Comparison of ENCODE assay signal across 20 cellular contexts in genomic region chr19:38401148-38401547, GRCh38. TPM values are rescaled to one million over a fixed set of nuclear protein-coding genes. Genes with fewer than 3 reads are reported as not detected.
DNase-seq lines count a peak whose midpoint lies in the region; ATAC-seq and TF ChIP-seq lines count a peak whose summit lies in the region.
"Had no signal": no experiment of that assay in that cellular context is flagged by ENCODE, and none has a peak within 500 bp of the region (broad histone marks: within the 10 kb centered on the region; RNA-seq: fewer than 3 reads in every experiment).

No MANE protein-coding gene starts in this region.

- peaks cover 65% of the 10 kb centered on the region for H3K27me3 ChIP-seq in GM23338 (ENCODE audit: insufficient read depth)
- H3K27me3 ChIP-seq in psoas muscle (ENCODE audit: insufficient read depth in 3 of 3, low read length in 2 of 3): peaks cover 0 to 36% (median 12%) of the 10 kb centered on the region in 3 donors

- H3K36me3 ChIP-seq in GM23338 (ENCODE audit: insufficient read depth) (no peaks in the 10 kb centered on the region), psoas muscle (ENCODE audit: insufficient read depth in 1 of 2, low read depth in 1 of 2) (no peaks in the 10 kb centered on the region)

- H3K27me3 Mint-ChIP-seq in GM23338 (ENCODE audit: insufficient read depth, low read depth, poor library complexity): peaks cover 56% of the 10 kb centered on the region
- H3K27me3 Mint-ChIP-seq: activated CD4-positive, alpha-beta T cell treated with anti-CD3 and anti-CD28 coated beads, Interleukin-2, amount 10 ng/mL, durations not matched to agents 7 days and 5 days had no signal

- no peak overlapping the region for H3K4me3 ChIP-seq in GM23338
- H3K4me3 ChIP-seq in psoas muscle: no peak overlapping the region
- H3K4me3 ChIP-seq: adrenal gland had no signal

- no peak for ATAC-seq in GM23338
- ATAC-seq in psoas muscle: no peak
- no peak for ATAC-seq in GM21526 (IDR thresholded peaks at IDR 0.05; ENCODE audit: low FRiP score, unreplicated experiment)
- ATAC-seq in HG03457 (IDR thresholded peaks at IDR 0.05; ENCODE audit: unreplicated experiment): no peak
- ATAC-seq: activated T-cell treated with anti-CD3 and anti-CD28 coated beads, Interleukin-2, amount 50 U/mL, for 4 hours; HCT116; stimulated activated naive CD8-positive, alpha-beta T cell treated with anti-CD3 and anti-CD28 coated beads, Interleukin-15, amount 100 ng/mL, for 72 hours had no signal

- 68 to 79% (median 71%) methylated on average over 3 of the region's 3 CpGs for WGBS in psoas muscle, 3 donors

- no peak overlapping the region for H3K4me2 ChIP-seq in GM23338

- TF ChIP-seq CTCF in 22Rv1 (IDR thresholded peaks at IDR 0.05) (no peak), GM23338 (conservative IDR thresholded peaks at IDR 0.05; ENCODE audit: low read depth in 2 of 2) (no peak), psoas muscle (IDR thresholded peaks at IDR 0.05) (no peak)

- peak overlapping the region; percentile 75 for H3K27ac ChIP-seq in 22Rv1
- H3K27ac ChIP-seq in GM23338 (ENCODE audit: low read depth): no peak overlapping the region
- H3K27ac ChIP-seq in psoas muscle: no peak overlapping the region
- H3K27ac ChIP-seq: adrenal gland had no signal

- H3K4me3 Mint-ChIP-seq in GM23338: no peak overlapping the region
- H3K4me3 Mint-ChIP-seq: dendritic cell treated with granulocyte-macrophage colony-stimulating factor and Interleukin-4, amounts not matched to agents 40 ng/mL and 50 ng/mL, for 4 days had no signal

- peak; percentile 20 for DNase-seq in GM23338 (ENCODE audit: low spot score)
- DNase-seq in amniotic epithelial cell (ENCODE audit: low read depth): peak; percentile 62
- peak; percentile 37 for DNase-seq in iris pigment epithelial cell (ENCODE audit: low read depth)
- DNase-seq in psoas muscle: no peak
- no peak for DNase-seq in amygdala (lab: John Stamatoyannopoulos, UW)
- DNase-seq: activated CD4-positive, alpha-beta T cell treated with anti-CD3 and anti-CD28 coated beads, Interleukin-2, amount 10 ng/mL, durations not matched to agents 7 days and 5 days; activated T-cell treated with anti-CD3 and anti-CD28 coated beads, Interleukin-2, amount 50 U/mL, for 4 hours; adrenal gland; Karpas-422; NCI-H1930; stimulated activated naive CD8-positive, alpha-beta T cell treated with anti-CD3 and anti-CD28 coated beads, Interleukin-15, amount 100 ng/mL, for 72 hours; T-helper 2 cell had no signal

- H4K20me1 ChIP-seq in GM23338 (replicated peaks; ENCODE audit: insufficient read depth): no peaks in the 10 kb centered on the region; the same call in 1 of the 2 replicates

- H3K9me2 ChIP-seq in GM23338 (ENCODE audit: insufficient read depth): peaks cover 6% of the 10 kb centered on the region; the same call in 1 of the 2 replicates

- intact Hi-C loops in psoas muscle (cut with DNase I): loop anchor here in 1 of 2 donors (5.0 kb wide), 1 partner anchor 236 kb away; no protein-coding TSS in a partner anchor

- no peaks in the 10 kb centered on the region for H3K4me1 ChIP-seq in GM23338 (ENCODE audit: insufficient read depth)
- no peaks in the 10 kb centered on the region for H3K4me1 ChIP-seq in psoas muscle

- H3F3A ChIP-seq in GM23338 (replicated peaks; ENCODE audit: low read depth): 0 out of 2 replicates have a peak, but pooled peaks cover 4% of the 10 kb centered on the region

- H2AFZ ChIP-seq in GM23338: no peak overlapping the region

- H3K9me3 Mint-ChIP-seq in GM23338: peaks cover 4% of the 10 kb centered on the region; the same call in 2 of the 3 replicates
- H3K9me3 Mint-ChIP-seq: activated CD4-positive, alpha-beta T cell treated with anti-CD3 and anti-CD28 coated beads, Interleukin-2, amount 10 ng/mL, durations not matched to agents 7 days and 5 days; activated T-cell treated with anti-CD3 and anti-CD28 coated beads, Interleukin-2, amount 50 U/mL, for 4 hours; dendritic cell treated with granulocyte-macrophage colony-stimulating factor and Interleukin-4, amounts not matched to agents 40 ng/mL and 50 ng/mL, for 4 days; stimulated activated naive CD8-positive, alpha-beta T cell treated with anti-CD3 and anti-CD28 coated beads, Interleukin-15, amount 100 ng/mL, for 72 hours had no signal

- no peak overlapping the region for H3K27ac Mint-ChIP-seq in GM23338
- H3K27ac Mint-ChIP-seq: mesothelial cell of epicardium had no signal

- H3K4me1 Mint-ChIP-seq in GM23338: 0 out of 3 replicates have a peak, but pooled peaks cover 6% of the 10 kb centered on the region

- H3K36me3 Mint-ChIP-seq in GM23338 (ENCODE audit: low read depth): peaks cover 8% of the 10 kb centered on the region

- H3K9me3 ChIP-seq in psoas muscle: no peaks in the 10 kb centered on the region
- H3K9me3 ChIP-seq: adrenal gland had no signal

- H3K79me2 ChIP-seq in GM23338 (replicated peaks; ENCODE audit: insufficient read depth): no peaks in the 10 kb centered on the region

RNA-seq across cellular contexts. Expression of gene FAM98C, which starts 1.7 kb away (rescaled TPM):
- total RNA-seq in GM23338 (2014; rRNA removed; shearing (Covaris generic)): 4.3 and 5.7 TPM in 2 replicates
- 7.6 and 8.0 TPM in 2 replicates for polyA plus RNA-seq in GM23338 (2016; fragmentation: Nextera tagmentation; extraction: Ambion mirVana)
- total RNA-seq in psoas muscle: 1 to 10 TPM; 1.1 to 4.5 (median 1.4) TPM
- 1 to 10 TPM; 1.4 to 6.6 (median 1.8) TPM for polyA plus RNA-seq in psoas muscle

RNA-seq across cellular contexts. Expression of gene SPRED3, which starts 12.7 kb away (rescaled TPM):
- total RNA-seq in GM23338 (2014; rRNA removed; shearing (Covaris generic)): 3.9 TPM in 2 replicates
- polyA plus RNA-seq in GM23338 (2016; fragmentation: Nextera tagmentation; extraction: Ambion mirVana) (10.7 and 11.6 TPM in 2 replicates), psoas muscle (1 to 10 TPM in 1 of 3 donors, under 1 TPM in 2; 0.01 to 1.0 (median 0.10) TPM)
- total RNA-seq in psoas muscle: 1 to 10 TPM in 3 of 4 donors, under 1 TPM in 1; 0.69 to 2.1 (median 1.5) TPM

RNA-seq across cellular contexts. Expression of gene GGN, which starts 13.3 kb away (rescaled TPM):
- 0.14 and 0.70 TPM in 2 replicates for total RNA-seq in GM23338 (2014; rRNA removed; shearing (Covaris generic))
- polyA plus RNA-seq in GM23338 (2016; fragmentation: Nextera tagmentation; extraction: Ambion mirVana): 1.5 and 2.6 TPM in 2 replicates
- total RNA-seq in psoas muscle: under 1 TPM in 2 of 4 donors, not detected in 2; 0.18 to 0.34 TPM
- under 1 TPM in 2 of 3 donors, not detected in 1; 0.04 to 0.21 TPM for polyA plus RNA-seq in psoas muscle
- total RNA-seq: activated CD4-positive, alpha-beta T cell treated with anti-CD3 and anti-CD28 coated beads, Interleukin-2, amount 10 ng/mL, durations not matched to agents 7 days and 5 days had no signal

RNA-seq across cellular contexts. Expression of gene RASGRP4, which starts 24.9 kb away (rescaled TPM):
- 3.6 and 4.1 TPM in 2 replicates for total RNA-seq in GM23338 (2014; rRNA removed; shearing (Covaris generic))
- 1.5 and 1.6 TPM in 2 replicates for polyA plus RNA-seq in GM23338 (2016; fragmentation: Nextera tagmentation; extraction: Ambion mirVana)
- total RNA-seq in psoas muscle: 1 to 10 TPM in 1 of 4 donors, under 1 TPM in 3; 0.44 to 2.0 (median 0.80) TPM
- polyA plus RNA-seq in psoas muscle: under 1 TPM; 0.17 to 0.31 (median 0.25) TPM
- total RNA-seq: fibroblast of lung, osteocyte had no signal
- polyA plus RNA-seq: fibroblast of lung had no signal

RNA-seq across cellular contexts. Expression of gene PSMD8, which starts 26.8 kb away (rescaled TPM):
- 165 and 241 TPM in 2 replicates for total RNA-seq in GM23338 (2014; rRNA removed; shearing (Covaris generic))
- polyA plus RNA-seq in GM23338 (2016; fragmentation: Nextera tagmentation; extraction: Ambion mirVana) (129 and 138 TPM in 2 replicates), psoas muscle (1,000 to 10,000 TPM in 1 of 3 donors, 100 to 1,000 TPM in 2; 719 to 1,414 (median 791) TPM)
- total RNA-seq in psoas muscle: 100 to 1,000 TPM; 348 to 889 (median 587) TPM

Comparison
In these comparisons a context has a peak if more than half of its experiments do, and no peak if none do; other contexts are left out.
1. DNase-seq: peak in GM23338 (single experiment), amniotic epithelial cell (single experiment) and iris pigment epithelial cell (single experiment); none in psoas muscle (0 of 2) and amygdala (0 of 56).